ENCODE assay signal across 8 cellular contexts in genomic region chrX:119757646-119757978, GRCh38. TPM values are rescaled to one million over a fixed set of nuclear protein-coding genes. Genes with fewer than 3 reads are reported as not detected.
DNase-seq lines count a peak whose midpoint lies in the region; ATAC-seq and TF ChIP-seq lines count a peak whose summit lies in the region.

No MANE protein-coding gene starts in this region.

- no peak for TF ChIP-seq EP300 in neural cell (conservative IDR thresholded peaks at IDR 0.05; ENCODE audit: poor library complexity, severe bottlenecking)
- no peak for TF ChIP-seq EP300 in gastroesophageal sphincter (IDR thresholded peaks at IDR 0.05)

- no peaks in the 10 kb centered on the region for H3K9me3 ChIP-seq in CD4-positive, alpha-beta memory T cell (ENCODE audit: control insufficient read depth in 1 of 2, low read length in 2 of 2)
- H3K9me3 ChIP-seq in MM.1S (replicated peaks; ENCODE audit: insufficient read depth, low read length), result no peaks in the 10 kb centered on the region
- no peaks in the 10 kb centered on the region for H3K9me3 ChIP-seq in colonic mucosa
- no peaks in the 10 kb centered on the region for H3K9me3 ChIP-seq in neural cell (ENCODE audit: low read length)
- no peaks in the 10 kb centered on the region for H3K9me3 ChIP-seq in gastroesophageal sphincter

- no peak for TF ChIP-seq RAD21 in neural cell (conservative IDR thresholded peaks at IDR 0.05)

- peak overlapping the region; percentile 67 to 92 (median 77) for H3K4me3 Mint-ChIP-seq in CD4-positive, alpha-beta memory T cell

- peak overlapping the region; percentile 81; the same call in 1 of the 2 replicates for H2AFZ ChIP-seq in MM.1S (ENCODE audit: low read length)
- H2AFZ ChIP-seq in neural cell (ENCODE audit: low read depth, low read length), result no peak overlapping the region

- no peaks in the 10 kb centered on the region for H3K36me3 ChIP-seq in CD4-positive, alpha-beta memory T cell (ENCODE audit: insufficient read depth, low read length)
- H3K36me3 ChIP-seq in MM.1S (replicated peaks; ENCODE audit: insufficient read depth, low read length), result no peaks in the 10 kb centered on the region
- H3K36me3 ChIP-seq in colonic mucosa, result no peaks in the 10 kb centered on the region
- no peaks in the 10 kb centered on the region for H3K36me3 ChIP-seq in neural cell (ENCODE audit: insufficient read depth, low read length)
- H3K36me3 ChIP-seq in gastroesophageal sphincter, result no peaks in the 10 kb centered on the region

- H3K9ac ChIP-seq in MM.1S (ENCODE audit: low read length) (no peak overlapping the region), colonic mucosa (ENCODE audit: low read depth in 2 of 2, low read length in 2 of 2) (peak overlapping the region; percentile 59 to 63), neural cell (ENCODE audit: low read length) (peak overlapping the region; percentile 9)

- peaks cover 27 to 61% (median 45%) of the 10 kb centered on the region in 4 donors for H3K4me1 Mint-ChIP-seq in CD4-positive, alpha-beta memory T cell

- CTCF ChIA-PET in CD4-positive, alpha-beta memory T cell (lab: Charles Lee; ENCODE audit: partially characterized antibody), result interaction anchor here (0.6 to 3.1 kb wide), 8 partner anchors 28 to 275 kb away, joined by 3 to 25 read pairs (median 6); partner anchors contain the start of gene RPL39

- H3K4me2 ChIP-seq in MM.1S (ENCODE audit: low read depth, low read length) (peak overlapping the region; percentile 60; the same call in 1 of the 2 replicates), neural cell (ENCODE audit: low read length) (no peak overlapping the region)

- TF ChIP-seq POLR2A in gastroesophageal sphincter (IDR thresholded peaks at IDR 0.05), result no peak

- no peak overlapping the region for H3K4me3 ChIP-seq in CD4-positive, alpha-beta memory T cell (ENCODE audit: low read length in 2 of 2)
- H3K4me3 ChIP-seq in MM.1S (ENCODE audit: low read length), result peak overlapping the region; percentile 67
- H3K4me3 ChIP-seq in colonic mucosa, result peak overlapping the region; percentile 52
- H3K4me3 ChIP-seq in neural cell (ENCODE audit: low read length), result peak overlapping the region; percentile 65
- H3K4me3 ChIP-seq in gastroesophageal sphincter, result peak overlapping the region in 1 of 2 donors; percentile 51

- H4K20me1 ChIP-seq in MM.1S (ENCODE audit: insufficient read depth, low read length) (no peaks in the 10 kb centered on the region), neural cell (ENCODE audit: insufficient read depth) (no peaks in the 10 kb centered on the region)

- ATAC-seq in gastroesophageal sphincter (no peak), GM18517 (IDR thresholded peaks at IDR 0.05; ENCODE audit: unreplicated experiment) (no peak)

- POLR2A ChIA-PET in CD4-positive, alpha-beta memory T cell (lab: Charles Lee; ENCODE audit: partially characterized antibody), result interaction anchor here (1.0 to 7.4 kb wide), 15 partner anchors 16 to 289 kb away, joined by 3 to 65 read pairs (median 10); partner anchors contain the start of genes NDUFA1, NKRF, RNF113A and RPL39

- H3K9me2 ChIP-seq in MM.1S (replicated peaks; ENCODE audit: insufficient read depth, low read length) (no peaks in the 10 kb centered on the region), neural cell (ENCODE audit: insufficient read depth, low read length) (no peaks in the 10 kb centered on the region)

- H3K27ac Mint-ChIP-seq in CD4-positive, alpha-beta memory T cell, result peak overlapping the region; percentile 82 to 99 (median 94)

- no peak for TF ChIP-seq CTCF in MM.1S (IDR thresholded peaks at IDR 0.05; ENCODE audit: low read length)
- no peak for TF ChIP-seq CTCF in colonic mucosa (IDR thresholded peaks at IDR 0.05)
- no peak for TF ChIP-seq CTCF in neural cell (IDR thresholded peaks at IDR 0.05; ENCODE audit: poor library complexity, severe bottlenecking)
- no peak for TF ChIP-seq CTCF in gastroesophageal sphincter (IDR thresholded peaks at IDR 0.05)

- no peaks in the 10 kb centered on the region for H3K27me3 ChIP-seq in CD4-positive, alpha-beta memory T cell (ENCODE audit: insufficient read depth, low read length)
- H3K27me3 ChIP-seq in MM.1S (replicated peaks; ENCODE audit: insufficient read depth, low read length) (no peaks in the 10 kb centered on the region), colonic mucosa (no peaks in the 10 kb centered on the region), neural cell (ENCODE audit: insufficient read depth, low read depth, low read length) (peaks cover 34% of the 10 kb centered on the region), gastroesophageal sphincter (peaks cover 15% of the 10 kb centered on the region)

- intact Hi-C loops in CD4-positive, alpha-beta memory T cell (cut with micrococcal nuclease), result loop anchor here (2.0 to 5.0 kb wide), 3 partner anchors 65 to 75 kb away; partner anchors contain the start of gene SEPTIN6
- intact Hi-C loops in colonic mucosa (cut with DNase I), result no loop called here

- H3F3A ChIP-seq in MM.1S (ENCODE audit: insufficient read depth, low read length), result peaks cover 30% of the 10 kb centered on the region
- no peaks in the 10 kb centered on the region for H3F3A ChIP-seq in neural cell (ENCODE audit: insufficient read depth, low read length, poor library complexity, severe bottlenecking)

- no peaks in the 10 kb centered on the region for H3K79me2 ChIP-seq in MM.1S (ENCODE audit: low read length)
- H3K79me2 ChIP-seq in neural cell (replicated peaks; ENCODE audit: insufficient read depth, low read length), result no peaks in the 10 kb centered on the region

- peak overlapping the region; percentile 56 for H3K27ac ChIP-seq in CD4-positive, alpha-beta memory T cell (ENCODE audit: low read depth, low read length)
- no peak overlapping the region; the same call in 1 of the 2 replicates for H3K27ac ChIP-seq in MM.1S (ENCODE audit: low read length)
- peak overlapping the region; percentile 88 for H3K27ac ChIP-seq in colonic mucosa
- no peak overlapping the region for H3K27ac ChIP-seq in neural cell (ENCODE audit: low read length)
- H3K27ac ChIP-seq in gastroesophageal sphincter, result no peak overlapping the region

- H3K27me3 Mint-ChIP-seq in CD4-positive, alpha-beta memory T cell, result no peaks in the 10 kb centered on the region

- no peak for DNase-seq in CD4-positive, alpha-beta memory T cell
- no peak for DNase-seq in MM.1S
- no peak for DNase-seq in colonic mucosa
- no peak for DNase-seq in NCI-H2171 treated with DMSO at 0.1 percent for 48 hours (lab: John Stamatoyannopoulos, UW)
- DNase-seq in DMS153 treated with DMSO at 0.1 percent for 48 hours (lab: John Stamatoyannopoulos, UW; ENCODE audit: unreplicated experiment), result no peak

- H3K9me3 Mint-ChIP-seq in CD4-positive, alpha-beta memory T cell, result no peaks in the 10 kb centered on the region

- peaks cover 62% of the 10 kb centered on the region for H3K4me1 ChIP-seq in CD4-positive, alpha-beta memory T cell (ENCODE audit: insufficient read depth, low read length)
- peaks cover 42% of the 10 kb centered on the region for H3K4me1 ChIP-seq in MM.1S (ENCODE audit: low read length)
- H3K4me1 ChIP-seq in colonic mucosa, result no peaks in the 10 kb centered on the region
- H3K4me1 ChIP-seq in gastroesophageal sphincter, result peaks cover 0 to 17% (median 0%) of the 10 kb centered on the region in 3 donors

- peaks cover 0 to 2% of the 10 kb centered on the region in 2 donors for H3K36me3 Mint-ChIP-seq in CD4-positive, alpha-beta memory T cell

- 20 to 88% methylated on average over 1 to 7 of the region's 12 CpGs for WGBS in gastroesophageal sphincter (ENCODE audit: low coverage in 1 of 2), 2 donors

TF ChIP-seq in neural cell, 6 proteins besides CTCF, POLR2A, EP300 and RAD21:
- TF ChIP-seq SMC3 (conservative IDR thresholded peaks at IDR 0.05; ENCODE audit: poor library complexity) (no peak), REST (IDR thresholded peaks at IDR 0.05; ENCODE audit: borderline replicate concordance) (no peak), MXI1 (conservative IDR thresholded peaks at IDR 0.05; ENCODE audit: poor library complexity, severe bottlenecking) (no peak), TAF1 (IDR thresholded peaks at IDR 0.05; ENCODE audit: low read depth) (no peak)

RNA-seq across cellular contexts. Expression of gene SOWAHD, which starts 0.8 kb away (rescaled TPM):
- 1 to 10 TPM; 1.9 to 2.0 TPM for total RNA-seq in CD4-positive, alpha-beta memory T cell
- polyA plus RNA-seq in CD4-positive, alpha-beta memory T cell, result 1 to 10 TPM in 1 of 2 donors, not detected in 1; 2.6 TPM
- total RNA-seq in colonic mucosa (1 to 10 TPM; 3.2 to 4.9 TPM), gastroesophageal sphincter (under 1 TPM in 1 of 4 donors, not detected in 3; 0.27 TPM)
- 1.0 TPM in 1 of 2 replicates, not detected in the other for polyA plus RNA-seq in neural cell
- 0.35 TPM in 1 of 2 replicates, not detected in the other for polyA minus RNA-seq in neural cell

RNA-seq across cellular contexts. Expression of gene RPL39, which starts 33.8 kb away (rescaled TPM):
- total RNA-seq in CD4-positive, alpha-beta memory T cell, result 1,000 to 10,000 TPM; 3,907 to 4,108 TPM
- 1,000 to 10,000 TPM; 3,926 to 4,396 TPM for polyA plus RNA-seq in CD4-positive, alpha-beta memory T cell
- total RNA-seq in colonic mucosa (1,000 to 10,000 TPM; 1,267 to 1,593 TPM), gastroesophageal sphincter (1,000 to 10,000 TPM; 1,536 to 5,996 (median 3,784) TPM)
- 2,693 and 3,126 TPM in 2 replicates for polyA plus RNA-seq in neural cell
- polyA minus RNA-seq in neural cell, result 1,007 and 1,081 TPM in 2 replicates

Comparison
In these comparisons a context has a peak if more than half of its experiments do, and no peak if none do; other contexts are left out.
1. H3K27ac ChIP-seq: peak in CD4-positive, alpha-beta memory T cell (single experiment) and colonic mucosa (single experiment); none in MM.1S (single experiment), neural cell (single experiment) and gastroesophageal sphincter (0 of 4).
2. H3K4me3 ChIP-seq: peak in MM.1S (single experiment), colonic mucosa (single experiment) and neural cell (single experiment); none in CD4-positive, alpha-beta memory T cell (0 of 2).